8 cellular contexts compared by ENCODE assay signal in the genomic region with DNA sequence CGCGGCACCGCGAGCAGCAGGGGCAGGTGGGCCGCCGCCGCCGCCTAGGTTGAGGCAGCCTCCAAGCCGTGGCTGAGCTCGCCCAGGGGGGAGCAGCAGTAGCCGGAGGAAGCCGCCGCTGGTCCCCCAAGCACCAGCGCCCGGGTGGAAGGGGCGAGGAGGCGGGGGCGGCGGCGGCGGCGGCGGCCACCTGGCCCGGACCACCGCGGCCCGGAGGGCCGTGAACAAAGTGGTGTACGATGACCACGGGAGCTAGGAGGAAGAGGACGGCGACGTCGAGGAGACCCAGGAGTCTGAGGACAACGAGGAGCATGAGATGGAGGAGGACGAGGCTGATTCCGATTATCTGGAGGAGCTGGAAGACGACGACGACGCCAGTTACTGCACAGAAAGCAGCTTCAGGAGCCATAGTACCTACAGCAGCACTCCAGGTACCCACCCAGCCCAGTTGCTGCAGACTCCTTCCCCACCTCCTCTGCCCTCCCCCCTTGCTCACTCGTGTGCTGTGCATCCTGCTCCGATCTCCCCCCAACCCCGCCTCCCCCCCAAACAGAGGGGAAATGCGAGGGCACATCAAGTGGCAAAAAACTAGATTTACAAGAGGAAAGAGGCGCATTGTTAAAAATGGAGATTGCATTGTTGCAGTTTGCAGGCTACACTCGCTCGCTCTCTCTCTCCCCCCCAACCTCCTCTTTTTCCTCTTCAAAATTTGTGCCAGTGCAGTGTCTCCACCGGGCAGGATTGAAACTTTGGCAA. TPM values are rescaled to one million over a fixed set of nuclear protein-coding genes. Genes with fewer than 3 reads are reported as not detected.
DNase-seq lines count a peak whose midpoint lies in the region; ATAC-seq and TF ChIP-seq lines count a peak whose summit lies in the region.
"Not testable (repeated sequence)": the region's sequence is repeated elsewhere in the genome, so short reads cannot be mapped to it uniquely, and the experiment has no call there.

No MANE protein-coding gene starts in this region.

- peak overlapping the region; percentile 99 for H2AFZ ChIP-seq in PC-3 (ENCODE audit: low read length)

- H3K9me3 ChIP-seq in ES-I3 (ENCODE audit: control insufficient read depth, insufficient read depth, low read length); PC-3 (ENCODE audit: low read length); muscle layer of duodenum (ENCODE audit: control insufficient read depth in 1 of 2, low read length in 2 of 2): not testable (repeated sequence)

- H3F3A ChIP-seq in PC-3 (ENCODE audit: low read length, unreplicated experiment) = not testable (repeated sequence)

- CTCF ChIA-PET in PC-3 (lab: Charles Lee) = not testable (repeated sequence)

- H3K4me3 ChIP-seq in PC-3 (ENCODE audit: low read length) = peak overlapping the region; percentile 94
- H3K4me3 ChIP-seq in fibroblast of the aortic adventitia (ENCODE audit: low read depth, low read length) = peak overlapping the region; percentile 85
- H3K4me3 ChIP-seq in muscle layer of duodenum (ENCODE audit: low read depth in 1 of 2, low read length in 2 of 2) = peak overlapping the region; percentile 67 to 69

- BruUV-seq in PC-3 (replicated peaks; lab: Mats Ljungman, UMichigan) = not testable (repeated sequence)

- POLR2A ChIA-PET in PC-3 (lab: Charles Lee; ENCODE audit: unreplicated experiment) = interaction anchor here (0.6 kb wide), 1 partner anchor 841 kb away, joined by 21 read pairs; no protein-coding TSS in a partner anchor

- not testable (repeated sequence) for H3K27ac ChIP-seq in PC-3 (ENCODE audit: low read length)
- peak overlapping the region; percentile 56 for H3K27ac ChIP-seq in muscle layer of duodenum (ENCODE audit: low read length)
- H3K27ac ChIP-seq in temporal lobe (ENCODE audit: low read depth, low read length) = peak overlapping the region; percentile 65

- not testable (repeated sequence) for H3K27me3 ChIP-seq in PC-3 (ENCODE audit: low read length); muscle layer of duodenum (ENCODE audit: low read depth, low read length)

- not testable (repeated sequence) for H3K9me2 ChIP-seq in PC-3 (replicated peaks; ENCODE audit: low read length)

- DNase-seq in PC-3 (peak; percentile 31), fibroblast of the aortic adventitia (ENCODE audit: low read depth) (peak; percentile 20)
- DNase-seq in activated naive CD4-positive, alpha-beta T cell treated with anti-CD3 and anti-CD28 coated beads, Interleukin-2, amount 50 U/mL, for 16 hours = peak; percentile 32

- H3K4me2 ChIP-seq in PC-3 (ENCODE audit: low read length) = peak overlapping the region; percentile 97

- ATAC-seq in GM21737 (IDR thresholded peaks at IDR 0.05; ENCODE audit: unreplicated experiment) (peak; percentile 38), HG03558 (IDR thresholded peaks at IDR 0.05; ENCODE audit: extremely low read depth, unreplicated experiment) (peak; percentile 9), PC-3 (peak; percentile 51)

- intact Hi-C loops in PC-3 (cut with micrococcal nuclease) = not testable (repeated sequence)

- H4K20me1 ChIP-seq in PC-3 (ENCODE audit: low read length) = not testable (repeated sequence)

- H3K79me2 ChIP-seq in PC-3 (ENCODE audit: low read length) = not testable (repeated sequence)

- H3K9ac ChIP-seq in ES-I3 (ENCODE audit: low read depth, low read length) = peak overlapping the region; percentile 97
- peak overlapping the region; percentile 64 for H3K9ac ChIP-seq in PC-3 (ENCODE audit: low read length)

- H3K4me1 ChIP-seq in ES-I3 (ENCODE audit: insufficient read depth, low read length); muscle layer of duodenum (ENCODE audit: control insufficient read depth in 1 of 2, insufficient read depth in 2 of 2, low read length in 2 of 2): not testable (repeated sequence)
- H3K4me1 ChIP-seq in PC-3 (ENCODE audit: insufficient read depth, low read length) = peaks cover 11% of the 10 kb centered on the region

- H3K36me3 ChIP-seq in ES-I3 (ENCODE audit: insufficient read depth, low read length); PC-3 (ENCODE audit: low read depth, low read length); muscle layer of duodenum (ENCODE audit: control insufficient read depth in 1 of 2, insufficient read depth in 2 of 2, low read length in 2 of 2): not testable (repeated sequence)

- not testable (repeated sequence) for TF ChIP-seq CTCF in PC-3 (conservative IDR thresholded peaks at IDR 0.05; ENCODE audit: low read depth, low read length); fibroblast of the aortic adventitia (IDR thresholded peaks at IDR 0.05; ENCODE audit: insufficient read depth, low read length)

RNA-seq across cellular contexts. Expression of a gene that starts 41.9 kb away (rescaled TPM):
- total RNA-seq in PC-3 (2014; rRNA removed) (81.1 and 88.5 TPM in 2 replicates), fibroblast of the aortic adventitia (ENCODE audit: low replicate concordance) (89.7 and 170 TPM in 2 replicates), temporal lobe (50.4 TPM)
